In genomic region chr3:129575233-129575986, GRCh38 we compare ENCODE assay signal across 23 cellular contexts. TPM values are rescaled to one million over a fixed set of nuclear protein-coding genes. Genes with fewer than 3 reads are reported as not detected.
DNase-seq lines count a peak whose midpoint lies in the region; ATAC-seq and TF ChIP-seq lines count a peak whose summit lies in the region.
"Had no signal": no experiment of that assay in that cellular context is flagged by ENCODE, and none has a peak within 500 bp of the region (broad histone marks: within the 10 kb centered on the region; RNA-seq: fewer than 3 reads in every experiment).

No MANE protein-coding gene starts in this region.

- peaks cover 25% of the 10 kb centered on the region for H3K4me1 Mint-ChIP-seq in activated naive CD4-positive, alpha-beta T cell treated with anti-CD3 and anti-CD28 coated beads, Interleukin-2, amount 10 ng/mL, durations not matched to agents 7 days and 5 days

- POLR2A ChIA-PET in OCI-LY7 (lab: Charles Lee), result interaction anchor here (0.7 to 2.6 kb wide), 5 partner anchors 9 to 190 kb away, joined by 3 to 8 read pairs (median 4); no protein-coding TSS in a partner anchor

- H3K36me3 Mint-ChIP-seq in activated naive CD4-positive, alpha-beta T cell treated with anti-CD3 and anti-CD28 coated beads, Interleukin-2, amount 10 ng/mL, durations not matched to agents 7 days and 5 days, result no peaks in the 10 kb centered on the region

- H4K20me1 ChIP-seq in OCI-LY7 (ENCODE audit: insufficient read depth, low read length), result no peaks in the 10 kb centered on the region

- H3K79me2 ChIP-seq in OCI-LY7 (ENCODE audit: insufficient read depth, low read depth, low read length), result no peaks in the 10 kb centered on the region

- H3K27ac ChIP-seq in OCI-LY7 (ENCODE audit: low read depth, low read length, poor library complexity, severe bottlenecking) (peak overlapping the region; percentile 92), vagina (peak overlapping the region; percentile 87), caudate nucleus (ENCODE audit: low read depth, low read length) (no peak overlapping the region)
- H3K27ac ChIP-seq: epithelial cell of prostate, SJSA1 had no signal

- H3K9me3 ChIP-seq in OCI-LY7 (ENCODE audit: low read length), result no peaks in the 10 kb centered on the region
- H3K9me3 ChIP-seq in vagina, result no peaks in the 10 kb centered on the region
- H3K9me3 ChIP-seq: gastrocnemius medialis, SJSA1 had no signal

- peak overlapping the region; percentile 36; the same call in 1 of the 2 replicates for H2AFZ ChIP-seq in OCI-LY7 (ENCODE audit: low read length)

- peak overlapping the region; percentile 38 for H3K27ac Mint-ChIP-seq in activated naive CD4-positive, alpha-beta T cell treated with anti-CD3 and anti-CD28 coated beads, Interleukin-2, amount 10 ng/mL, durations not matched to agents 7 days and 5 days

- no peaks in the 10 kb centered on the region for H3K9me3 Mint-ChIP-seq in activated naive CD4-positive, alpha-beta T cell treated with anti-CD3 and anti-CD28 coated beads, Interleukin-2, amount 10 ng/mL, durations not matched to agents 7 days and 5 days

- peak overlapping the region; percentile 60; the same call in 1 of the 2 replicates for H3K4me2 ChIP-seq in OCI-LY7 (ENCODE audit: low read length)
- H3K4me2 ChIP-seq: smooth muscle cell had no signal

- no peaks in the 10 kb centered on the region for H3K9me2 ChIP-seq in OCI-LY7 (ENCODE audit: insufficient read depth, low read length)

- BruUV-seq in OCI-LY7 (replicated peaks; lab: Mats Ljungman, UMichigan), result no TSS peak

- H3K27me3 ChIP-seq in kidney epithelial cell (ENCODE audit: control insufficient read depth, insufficient read depth, low read length), result no peaks in the 10 kb centered on the region
- H3K27me3 ChIP-seq in vagina, result no peaks in the 10 kb centered on the region
- H3K27me3 ChIP-seq: gastrocnemius medialis, SJSA1 had no signal

- H3K27me3 Mint-ChIP-seq in activated naive CD4-positive, alpha-beta T cell treated with anti-CD3 and anti-CD28 coated beads, Interleukin-2, amount 10 ng/mL, durations not matched to agents 7 days and 5 days, result peaks cover 4% of the 10 kb centered on the region

- DNase-seq in activated naive CD4-positive, alpha-beta T cell treated with anti-CD3 and anti-CD28 coated beads, Interleukin-2, amount 10 ng/mL, durations not matched to agents 7 days and 5 days, result no peak
- no peak for DNase-seq in activated naive CD4-positive, alpha-beta T cell treated with Interleukin-2 at 50 U/mL for 16 hours
- DNase-seq in OCI-LY7 (ENCODE audit: low spot score), result no peak
- no peak for DNase-seq in kidney epithelial cell (ENCODE audit: low read depth)
- no peak for DNase-seq in vagina (ENCODE audit: extremely low spot score in 2 of 2)
- no peak for DNase-seq in caudate nucleus (lab: John Stamatoyannopoulos, UW)
- no peak for DNase-seq in NCI-H526 treated with DMSO at 0.1 percent for 48 hours (lab: John Stamatoyannopoulos, UW)
- DNase-seq: activated CD4-positive, alpha-beta T cell treated with anti-CD3 and anti-CD28 coated beads for 1 hour; activated gamma-delta T cell treated with Interleukin-2 at 50 U/mL for 16 hours; aorta; gastrocnemius medialis; left ventricle myocardium superior; NCI-H1694; OCI-M1; posterior cingulate gyrus; trophoblast cell had no signal

- intact Hi-C loops in OCI-LY7 (cut with micrococcal nuclease; ENCODE audit: unreplicated experiment) (no loop called here), vagina (cut with DNase I) (no loop called here)

- ATAC-seq in GM21528 (IDR thresholded peaks at IDR 0.05; ENCODE audit: low FRiP score, unreplicated experiment), result no peak
- ATAC-seq: gastrocnemius medialis, left ventricle myocardium superior had no signal

- H3K36me3 ChIP-seq in OCI-LY7 (ENCODE audit: insufficient read depth, low read length), result no peaks in the 10 kb centered on the region
- peaks cover 1% of the 10 kb centered on the region for H3K36me3 ChIP-seq in kidney epithelial cell (ENCODE audit: control insufficient read depth, insufficient read depth, low read length)
- peaks cover 0 to 48% of the 10 kb centered on the region in 2 donors for H3K36me3 ChIP-seq in vagina
- H3K36me3 ChIP-seq: gastrocnemius medialis had no signal

- CTCF ChIA-PET in activated naive CD4-positive, alpha-beta T cell treated with anti-CD3 and anti-CD28 coated beads, Interleukin-2, amount 10 ng/mL, durations not matched to agents 7 days and 5 days (lab: Charles Lee), result no interaction called here
- CTCF ChIA-PET in OCI-LY7 (lab: Charles Lee; ENCODE audit: unreplicated experiment), result no interaction called here

- TF ChIP-seq CTCF in OCI-LY7 (conservative IDR thresholded peaks at IDR 0.05; ENCODE audit: low read length) (no peak), kidney epithelial cell (IDR thresholded peaks at IDR 0.05; ENCODE audit: insufficient read depth, low read length, poor library complexity, severe bottlenecking) (peak; percentile 3), vagina (IDR thresholded peaks at IDR 0.05) (no peak)

- H3K4me3 Mint-ChIP-seq in activated naive CD4-positive, alpha-beta T cell treated with anti-CD3 and anti-CD28 coated beads, Interleukin-2, amount 10 ng/mL, durations not matched to agents 7 days and 5 days, result no peak overlapping the region

- H3K4me3 ChIP-seq in OCI-LY7 (ENCODE audit: low read depth, low read length, poor library complexity, severe bottlenecking), result no peak overlapping the region
- H3K4me3 ChIP-seq in kidney epithelial cell (ENCODE audit: low read depth, low read length), result no peak overlapping the region
- H3K4me3 ChIP-seq in vagina, result no peak overlapping the region
- H3K4me3 ChIP-seq: gastrocnemius medialis, SJSA1, smooth muscle cell had no signal

- H3K4me1 ChIP-seq in OCI-LY7 (ENCODE audit: insufficient read depth, low read length, poor library complexity, severe bottlenecking) (peaks cover 54% of the 10 kb centered on the region), vagina (peaks cover 35% of the 10 kb centered on the region)

- TF ChIP-seq POLR2A in vagina (IDR thresholded peaks at IDR 0.05), result no peak

RNA-seq across cellular contexts. Expression of gene PLXND1, which starts 31.1 kb away (rescaled TPM):
- total RNA-seq in OCI-LY7 (2014; rRNA removed; shearing (Covaris generic)), result 6.0 and 6.8 TPM in 2 replicates
- total RNA-seq in OCI-LY7 (2022) (4.7 and 5.3 TPM in 2 replicates), kidney epithelial cell (103 and 114 TPM in 2 replicates), vagina (96.5 TPM)

RNA-seq across cellular contexts. Expression of gene H1-8, which starts 32.4 kb away (rescaled TPM):
- not detected in 2 replicates for total RNA-seq in OCI-LY7 (2014; rRNA removed; shearing (Covaris generic))
- total RNA-seq in OCI-LY7 (2022), result not detected in 2 replicates
- total RNA-seq in kidney epithelial cell, result not detected in 2 replicates
- total RNA-seq in vagina, result not detected
- total RNA-seq: A673, aorta, gastrocnemius medialis, left ventricle myocardium superior, MCF 10A, NCI-H460, SJSA1, smooth muscle cell had no signal

RNA-seq across cellular contexts. Expression of gene RHO, which starts 47.0 kb away (rescaled TPM):
- not detected in 2 replicates for total RNA-seq in OCI-LY7 (2014; rRNA removed; shearing (Covaris generic))
- total RNA-seq in OCI-LY7 (2022) (not detected in 2 replicates), kidney epithelial cell (not detected in 2 replicates), vagina (not detected)
- total RNA-seq: A673, gastrocnemius medialis, left ventricle myocardium superior, MCF 10A, NCI-H460, SJSA1 had no signal

Comparison
In these comparisons a context has a peak if more than half of its experiments do, and no peak if none do; other contexts are left out.
1. RNA of gene PLXND1, which starts 31.1 kb away (total RNA-seq): 103 to 114 TPM in kidney epithelial cell and 96.5 TPM in vagina (single experiment); 4.7 to 6.8 TPM in OCI-LY7; every median in the first group is over 10 times any median in the second.